ENCODE assay signal across 6 cellular contexts in the genomic region with DNA sequence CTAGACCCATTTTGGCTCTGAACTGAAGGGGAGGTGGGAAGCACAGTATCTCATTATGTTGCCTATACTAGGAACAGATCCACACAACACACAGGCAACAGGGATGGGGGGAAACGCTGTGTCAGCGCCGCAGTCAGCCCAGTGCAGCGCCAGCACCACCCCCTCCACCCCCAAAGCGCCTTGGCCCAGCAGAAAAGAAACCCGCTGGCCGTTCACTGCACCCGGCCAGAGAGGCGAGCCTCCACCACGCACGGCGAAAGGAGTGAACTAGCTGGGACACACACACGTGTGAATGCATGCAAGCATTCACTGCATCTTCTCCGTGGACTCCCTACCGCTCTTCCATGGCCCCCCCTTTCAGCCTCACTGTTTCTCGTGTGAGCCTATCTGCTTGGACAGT.
A peak's percentile ranks its signal among the peaks of the same experiment; 100 is the strongest.
DNase-seq lines count a peak whose midpoint lies in the region; FAIRE-seq and TF ChIP-seq lines count a peak whose summit lies in the region.
"Not testable (repeated sequence)": the region's sequence is repeated elsewhere in the genome, so short reads cannot be mapped to it uniquely, and the experiment has no call there.

No MANE protein-coding gene starts in this region.

- H3K27ac Mint-ChIP-seq in nephron progenitor cell: peak overlapping the region; percentile 51

- H3K4me3 Mint-ChIP-seq in nephron progenitor cell: not testable (repeated sequence)

- not testable (repeated sequence) for H3K36me3 Mint-ChIP-seq in nephron progenitor cell (ENCODE audit: low read depth)

- DNase-seq in bronchial epithelial cell (ENCODE audit: low read depth); fibroblast of the aortic adventitia (ENCODE audit: low read depth); left ventricle myocardium inferior; nephron progenitor cell; sigmoid colon: not testable (repeated sequence)
- DNase-seq in cardiac muscle cell (ENCODE audit: low read depth in 1 of 2, low spot score in 1 of 2): peak in 1 of 2 donors; percentile 39

- intact Hi-C loops in left ventricle myocardium inferior (cut with micrococcal nuclease); sigmoid colon (cut with DNase I): not testable (repeated sequence)

- not testable (repeated sequence) for H3K9me3 ChIP-seq in cardiac muscle cell (ENCODE audit: low read depth); left ventricle myocardium inferior (replicated peaks); sigmoid colon

- not testable (repeated sequence) for H3K36me3 ChIP-seq in bronchial epithelial cell (ENCODE audit: control insufficient read depth, insufficient read depth, low read length); cardiac muscle cell; left ventricle myocardium inferior; sigmoid colon

- FAIRE-seq in bronchial epithelial cell (lab: Jason Lieb, UNC): peak; percentile 83

- 93 to 98% methylated on average over 16 of the region's 16 CpGs for WGBS in sigmoid colon, 2 donors

- not testable (repeated sequence) for H3K9me3 Mint-ChIP-seq in nephron progenitor cell

- H3K27ac ChIP-seq in cardiac muscle cell (peak overlapping the region; percentile 79), left ventricle myocardium inferior (replicated peaks) (peak overlapping the region; percentile 61), sigmoid colon (peak overlapping the region in 1 of 4 donors; percentile 10)

- peaks cover 40% of the 10 kb centered on the region for H3K4me1 Mint-ChIP-seq in nephron progenitor cell

- not testable (repeated sequence) for TF ChIP-seq CTCF in bronchial epithelial cell (IDR thresholded peaks at IDR 0.05; ENCODE audit: insufficient read depth, low read length, severe bottlenecking); fibroblast of the aortic adventitia (IDR thresholded peaks at IDR 0.05; ENCODE audit: insufficient read depth, low read length); cardiac muscle cell (IDR thresholded peaks at IDR 0.05; ENCODE audit: low read depth, low read length); left ventricle myocardium inferior (IDR thresholded peaks at IDR 0.05; ENCODE audit: borderline replicate concordance); nephron progenitor cell (IDR thresholded peaks at IDR 0.05); sigmoid colon (IDR thresholded peaks at IDR 0.05)

- not testable (repeated sequence) for TF ChIP-seq POLR2A in sigmoid colon (IDR thresholded peaks at IDR 0.05)

- peaks cover 10% of the 10 kb centered on the region for H3K4me1 ChIP-seq in cardiac muscle cell (ENCODE audit: low read depth)
- not testable (repeated sequence) for H3K4me1 ChIP-seq in left ventricle myocardium inferior, sigmoid colon

- H3K27me3 ChIP-seq in bronchial epithelial cell (ENCODE audit: control insufficient read depth, insufficient read depth, low read length); cardiac muscle cell; sigmoid colon: not testable (repeated sequence)
- H3K27me3 ChIP-seq in left ventricle myocardium inferior (ENCODE audit: low read depth): peaks cover 32% of the 10 kb centered on the region

- peaks cover 12% of the 10 kb centered on the region for H3K27me3 Mint-ChIP-seq in nephron progenitor cell (ENCODE audit: low read depth, poor library complexity)

- H3K4me3 ChIP-seq in bronchial epithelial cell (ENCODE audit: low read depth, low read length); cardiac muscle cell: not testable (repeated sequence)
- peak overlapping the region; percentile 13 for H3K4me3 ChIP-seq in fibroblast of the aortic adventitia (ENCODE audit: low read depth, low read length)
- peak overlapping the region; percentile 36 for H3K4me3 ChIP-seq in left ventricle myocardium inferior
- H3K4me3 ChIP-seq in sigmoid colon: peak overlapping the region in 3 of 4 donors; percentile 17 to 37 (median 30)

- not testable (repeated sequence) for TF ChIP-seq EP300 in sigmoid colon (IDR thresholded peaks at IDR 0.05)
